7 cellular contexts compared by ENCODE assay signal in the genomic region with DNA sequence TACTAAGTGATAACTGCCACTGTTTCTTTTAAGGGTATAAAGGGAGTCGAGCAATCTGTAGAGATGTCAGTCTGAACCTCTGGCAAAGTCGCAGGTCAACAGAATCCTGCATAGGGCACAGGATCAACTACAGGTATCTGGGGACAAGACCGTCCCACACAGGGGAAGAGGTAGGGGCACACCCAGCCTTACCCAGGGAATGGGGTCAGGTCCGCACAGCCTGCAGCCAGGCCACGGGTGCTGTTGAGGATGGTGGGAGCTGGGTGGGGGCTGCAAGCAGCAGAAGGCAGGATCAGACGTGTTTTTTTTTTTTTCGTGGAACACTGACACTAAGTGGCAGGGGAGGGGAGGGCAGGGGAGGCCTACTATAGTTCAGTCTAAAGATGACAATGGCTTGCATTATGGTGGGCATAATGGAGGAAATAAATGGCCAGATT. TPM values are rescaled to one million over a fixed set of nuclear protein-coding genes. Genes with fewer than 3 reads are reported as not detected.
DNase-seq lines count a peak whose midpoint lies in the region; ATAC-seq, FAIRE-seq and TF ChIP-seq lines count a peak whose summit lies in the region.

No MANE protein-coding gene starts in this region.

- H3K27ac ChIP-seq in Panc1 (ENCODE audit: low read length) (peak overlapping the region; percentile 62), endothelial cell of umbilical vein (ENCODE audit: insufficient read depth, low read depth, low read length) (no peak overlapping the region), sigmoid colon (peak overlapping the region; percentile 97 to 99 (median 98))

- no peaks in the 10 kb centered on the region for H3K36me3 ChIP-seq in Panc1 (ENCODE audit: control insufficient read depth, insufficient read depth, low read length)
- H3K36me3 ChIP-seq in endothelial cell of umbilical vein (ENCODE audit: control insufficient read depth in 2 of 2, extremely low read depth in 1 of 2, insufficient read depth in 2 of 2, low read length in 2 of 2), result peaks cover 0 to 1% of the 10 kb centered on the region in 2 experiments
- H3K36me3 ChIP-seq in sigmoid colon, result peaks cover 0 to 2% (median 0%) of the 10 kb centered on the region in 4 donors

- H3K4me1 ChIP-seq in Panc1 (ENCODE audit: control insufficient read depth, insufficient read depth, low read length), result peaks cover 49% of the 10 kb centered on the region
- peaks cover 27% of the 10 kb centered on the region for H3K4me1 ChIP-seq in endothelial cell of umbilical vein (ENCODE audit: control insufficient read depth, extremely low read depth, insufficient read depth, low read length)
- H3K4me1 ChIP-seq in sigmoid colon, result peaks cover 0 to 39% (median 30%) of the 10 kb centered on the region in 4 donors

- H3K9me1 ChIP-seq in endothelial cell of umbilical vein (replicated peaks; ENCODE audit: control insufficient read depth, extremely low read depth, insufficient read depth, low read length), result no peaks in the 10 kb centered on the region

- peaks cover 63% of the 10 kb centered on the region for H3K79me2 ChIP-seq in endothelial cell of umbilical vein (ENCODE audit: control insufficient read depth, insufficient read depth, low read length)

- dilution Hi-C loops in endothelial cell of umbilical vein (cut with MboI; ENCODE audit: extremely low pct_ligation_motif_present, low sequenced_read_pairs), result no loop called here

- in situ Hi-C loops in Panc1 (cut with HindIII; ENCODE audit: low pct_unique_long_range_greater_than_20kb, low sequenced_read_pairs), result no loop called here

- no peak for DNase-seq in GM12864 (ENCODE audit: low read depth)
- no peak for DNase-seq in Panc1 (ENCODE audit: low read depth, low spot score)
- DNase-seq in endothelial cell of umbilical vein (ENCODE audit: low read depth, low spot score), result no peak
- no peak for DNase-seq in sigmoid colon
- DNase-seq in activated CD4-positive, CD25-positive, alpha-beta regulatory T cell treated with anti-CD3 and anti-CD28 coated beads, Interleukin-2, amount 50 U/mL, for 72 hours, result no peak
- DNase-seq in NCI-H2029 treated with DMSO at 0.1 percent for 48 hours (lab: John Stamatoyannopoulos, UW), result no peak
- no peak for DNase-seq in iPS-NIHi11 (ENCODE audit: low spot score)

- POLR2A ChIA-PET in Panc1 (lab: Charles Lee), result no interaction called here
- POLR2A ChIA-PET in endothelial cell of umbilical vein (lab: Charles Lee), result no interaction called here

- H3K9ac ChIP-seq in endothelial cell of umbilical vein (replicated peaks; ENCODE audit: extremely low read depth, insufficient read depth, low read length), result peak overlapping the region; percentile 86

- TF ChIP-seq CTCF in GM12864 (IDR thresholded peaks at IDR 0.05; ENCODE audit: low read depth, low read length, missing control alignments) (peak; percentile 10), Panc1 (IDR thresholded peaks at IDR 0.05) (no peak), endothelial cell of umbilical vein (IDR thresholded peaks at IDR 0.05; ENCODE audit: extremely low read depth in 1 of 2, insufficient read depth in 1 of 2, low read depth in 1 of 2, low read length in 2 of 2) (no peak), sigmoid colon (IDR thresholded peaks at IDR 0.05) (no peak)

- H3K4me2 ChIP-seq in endothelial cell of umbilical vein (ENCODE audit: insufficient read depth, low read length), result peak overlapping the region; percentile 84

- H3K4me3 ChIP-seq in GM12864 (ENCODE audit: low read depth, low read length), result no peak overlapping the region; the same call in 1 of the 2 replicates
- H3K4me3 ChIP-seq in Panc1 (ENCODE audit: low read depth in 2 of 2, low read length in 2 of 2), result peak overlapping the region; percentile 66 to 67; a peak in 3 of 4 replicates
- peak overlapping the region in 1 of 3 experiments; percentile 65 for H3K4me3 ChIP-seq in endothelial cell of umbilical vein (replicated peaks in 1 of 3; ENCODE audit: insufficient read depth in 1 of 3, low read depth in 1 of 3, low read length in 3 of 3)
- no peak overlapping the region for H3K4me3 ChIP-seq in sigmoid colon

- BruUV-seq in Panc1 (replicated peaks; lab: Mats Ljungman, UMichigan) (no TSS peak), endothelial cell of umbilical vein (replicated peaks; lab: Mats Ljungman, UMichigan) (no TSS peak)

- CTCF ChIA-PET in Panc1 (lab: Charles Lee) (no interaction called here), endothelial cell of umbilical vein (lab: Charles Lee) (no interaction called here)

- intact Hi-C loops in Panc1 (cut with micrococcal nuclease; ENCODE audit: unreplicated experiment) (no loop called here), endothelial cell of umbilical vein (cut with micrococcal nuclease) (loop anchor here (1.0 kb wide), 1 partner anchor 42 kb away; the partner anchor contains the start of genes HDLBP and SEPTIN2), sigmoid colon (cut with DNase I) (loop anchor here (2.0 to 5.0 kb wide), 2 partner anchors 83 to 171 kb away; partner anchors contain the start of genes FARP2 and MTERF4)

- TF ChIP-seq POLR2A in endothelial cell of umbilical vein (IDR thresholded peaks at IDR 0.05; ENCODE audit: low read depth, low read length) (no peak), sigmoid colon (IDR thresholded peaks at IDR 0.05) (no peak)

- TF ChIP-seq EP300 in sigmoid colon (IDR thresholded peaks at IDR 0.05), result no peak

- H3K9me3 ChIP-seq in Panc1 (ENCODE audit: control insufficient read depth, insufficient read depth, low read depth, low read length), result 0 out of 2 replicates have a peak, but pooled peaks cover 3% of the 10 kb centered on the region
- H3K9me3 ChIP-seq in endothelial cell of umbilical vein (replicated peaks; ENCODE audit: control insufficient read depth, insufficient read depth, low read length), result no peaks in the 10 kb centered on the region
- no peaks in the 10 kb centered on the region for H3K9me3 ChIP-seq in sigmoid colon

- H4K20me1 ChIP-seq in endothelial cell of umbilical vein (replicated peaks; ENCODE audit: control insufficient read depth, extremely low read depth, insufficient read depth, low read length), result peaks cover 9% of the 10 kb centered on the region

- 70 to 79% methylated on average over 7 of the region's 7 CpGs for WGBS in sigmoid colon, 2 donors

- no peak for ATAC-seq in Panc1

- no peak overlapping the region for H2AFZ ChIP-seq in endothelial cell of umbilical vein (ENCODE audit: low read depth, low read length)

- H3K27me3 ChIP-seq in Panc1 (ENCODE audit: control insufficient read depth, insufficient read depth, low read length) (no peaks in the 10 kb centered on the region), endothelial cell of umbilical vein (ENCODE audit: control insufficient read depth in 2 of 2, insufficient read depth in 2 of 2, low read length in 2 of 2) (no peaks in the 10 kb centered on the region), sigmoid colon (no peaks in the 10 kb centered on the region)

- no peak for FAIRE-seq in endothelial cell of umbilical vein (lab: Jason Lieb, UNC)

TF ChIP-seq in endothelial cell of umbilical vein, 7 proteins besides CTCF, POLR2A, EP300 and RAD21:
- no peak for TF ChIP-seq EZH2 (IDR thresholded peaks at IDR 0.05; ENCODE audit: borderline replicate concordance, low read depth, low read length, severe bottlenecking)
- TF ChIP-seq FOS (IDR thresholded peaks at IDR 0.05; ENCODE audit: borderline replicate concordance, insufficient read depth, low read length), result no peak
- no peak for TF ChIP-seq MYC (IDR thresholded peaks at IDR 0.05; ENCODE audit: low read depth, low read length)
- no peak for TF ChIP-seq POLR2AphosphoS5 (IDR thresholded peaks at IDR 0.05; ENCODE audit: insufficient read depth, low read depth, low read length)
- TF ChIP-seq GATA2 (IDR thresholded peaks at IDR 0.05; ENCODE audit: insufficient read depth, insufficient read length, low read depth, low read length), result no peak
- TF ChIP-seq, protein P1, sequence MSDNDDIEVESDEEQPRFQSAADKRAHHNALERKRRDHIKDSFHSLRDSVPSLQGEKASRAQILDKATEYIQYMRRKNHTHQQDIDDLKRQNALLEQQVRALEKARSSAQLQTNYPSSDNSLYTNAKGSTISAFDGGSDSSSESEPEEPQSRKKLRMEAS (IDR thresholded peaks at IDR 0.05; ENCODE audit: insufficient read depth, insufficient read length), result no peak
- no peak for TF ChIP-seq JUN (IDR thresholded peaks at IDR 0.05; ENCODE audit: borderline replicate concordance, insufficient read depth, insufficient read length, low read depth)

RNA-seq across cellular contexts. Expression of gene HDLBP, which starts 41.9 kb away (rescaled TPM):
- total RNA-seq in Panc1 (2021; ENCODE audit: unreplicated experiment), result 656 TPM
- polyA plus RNA-seq in Panc1 (2012; ENCODE audit: insufficient read length), result 717 TPM
- total RNA-seq in endothelial cell of umbilical vein, result 554 and 569 TPM in 2 replicates
- 294 and 379 TPM in 2 replicates for polyA plus RNA-seq in endothelial cell of umbilical vein
- polyA plus RNA-seq in endothelial cell of umbilical vein (2011; cell fraction: cytosol; rRNA removed), result 372 and 446 TPM in 2 replicates
- polyA plus RNA-seq in endothelial cell of umbilical vein (2011; cell fraction: nucleus; rRNA removed), result 811 and 873 TPM in 2 replicates
- 477 and 535 TPM in 2 replicates for polyA plus RNA-seq in endothelial cell of umbilical vein (2012)
- 540 and 558 TPM in 2 replicates for polyA minus RNA-seq in endothelial cell of umbilical vein
- 181 TPM for polyA minus RNA-seq in endothelial cell of umbilical vein (2011; cell fraction: cytosol; rRNA and poly(A)+ RNA removed)
- 353 and 427 TPM in 2 replicates for polyA minus RNA-seq in endothelial cell of umbilical vein (2011; cell fraction: nucleus; rRNA and poly(A)+ RNA removed)
- total RNA-seq in sigmoid colon, result 100 to 1,000 TPM; 201 to 281 (median 247) TPM
- 100 to 1,000 TPM; 115 to 182 (median 117) TPM for polyA plus RNA-seq in sigmoid colon

RNA-seq across cellular contexts. Expression of gene SEPTIN2, which starts 42.2 kb away (rescaled TPM):
- 303 TPM for total RNA-seq in Panc1 (2021; ENCODE audit: unreplicated experiment)
- polyA plus RNA-seq in Panc1 (2012; ENCODE audit: insufficient read length), result 243 TPM
- total RNA-seq in endothelial cell of umbilical vein, result 427 and 444 TPM in 2 replicates
- 475 and 512 TPM in 2 replicates for polyA plus RNA-seq in endothelial cell of umbilical vein
- 283 and 310 TPM in 2 replicates for polyA plus RNA-seq in endothelial cell of umbilical vein (2011; cell fraction: cytosol; rRNA removed)
- 541 and 691 TPM in 2 replicates for polyA plus RNA-seq in endothelial cell of umbilical vein (2011; cell fraction: nucleus; rRNA removed)
- 452 and 507 TPM in 2 replicates for polyA plus RNA-seq in endothelial cell of umbilical vein (2012)
- 956 and 1,008 TPM in 2 replicates for polyA minus RNA-seq in endothelial cell of umbilical vein
- 118 TPM for polyA minus RNA-seq in endothelial cell of umbilical vein (2011; cell fraction: cytosol; rRNA and poly(A)+ RNA removed)
- polyA minus RNA-seq in endothelial cell of umbilical vein (2011; cell fraction: nucleus; rRNA and poly(A)+ RNA removed), result 304 and 428 TPM in 2 replicates
- total RNA-seq in sigmoid colon, result 100 to 1,000 TPM; 245 to 295 (median 286) TPM
- 100 to 1,000 TPM; 135 to 178 (median 166) TPM for polyA plus RNA-seq in sigmoid colon

Comparison
In these comparisons a context has a peak if more than half of its experiments do, and no peak if none do; other contexts are left out.
1. H3K4me3 ChIP-seq: peak in Panc1 (2 of 2); none in GM12864 (single experiment) and sigmoid colon (0 of 4).